Comparison of ENCODE assay signal across 16 cellular contexts in the genomic region with DNA sequence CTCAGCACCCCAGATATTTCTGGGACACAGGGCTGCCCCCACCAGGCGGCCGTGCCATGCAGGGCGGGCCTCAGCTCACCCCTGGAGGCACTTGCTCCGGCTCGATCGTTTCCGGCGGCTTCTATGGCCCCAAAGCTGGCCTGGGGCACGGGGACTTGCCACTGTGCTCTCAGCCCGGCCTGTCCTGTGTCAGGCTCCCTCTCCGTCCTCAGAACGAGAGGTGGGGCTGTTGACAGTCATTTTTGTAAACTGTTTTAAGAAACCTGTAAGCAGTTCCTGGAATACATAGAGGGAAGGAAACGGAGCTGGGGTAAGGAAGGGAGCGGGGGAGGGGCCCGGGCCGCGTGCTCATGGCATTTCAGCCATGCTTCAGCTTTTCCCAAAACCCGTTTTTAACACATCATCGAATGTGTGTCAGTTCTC. TPM values are rescaled to one million over a fixed set of nuclear protein-coding genes. Genes with fewer than 3 reads are reported as not detected.
DNase-seq lines count a peak whose midpoint lies in the region; TF ChIP-seq lines count a peak whose summit lies in the region.
"Had no signal": no experiment of that assay in that cellular context is flagged by ENCODE, and none has a peak within 500 bp of the region (broad histone marks: within the 10 kb centered on the region; RNA-seq: fewer than 3 reads in every experiment).

No MANE protein-coding gene starts in this region.

- intact Hi-C loops in ovary (cut with DNase I) (no loop called here), testis (cut with DNase I; ENCODE audit: low total_unique reads) (no loop called here), thyroid gland (cut with DNase I) (no loop called here)

- H3K27ac Mint-ChIP-seq in chondrocyte (ENCODE audit: unreplicated experiment) = no peak overlapping the region
- H3K27ac Mint-ChIP-seq: CD4-positive, CD25-positive, alpha-beta regulatory T cell had no signal

- H3K4me3 ChIP-seq in ovary = no peak overlapping the region
- no peak overlapping the region for H3K4me3 ChIP-seq in testis
- no peak overlapping the region for H3K4me3 ChIP-seq in thyroid gland (replicated peaks in 1 of 3)

- peaks cover 24% of the 10 kb centered on the region for H3K36me3 Mint-ChIP-seq in chondrocyte (ENCODE audit: low read depth)

- no peak overlapping the region for H3K4me3 Mint-ChIP-seq in chondrocyte (ENCODE audit: unreplicated experiment)
- H3K4me3 Mint-ChIP-seq: CD4-positive, CD25-positive, alpha-beta regulatory T cell had no signal

- H3K4me1 ChIP-seq in ovary (ENCODE audit: insufficient read depth) = peaks cover 2% of the 10 kb centered on the region
- H3K4me1 ChIP-seq in testis = no peaks in the 10 kb centered on the region
- H3K4me1 ChIP-seq in thyroid gland = no peaks in the 10 kb centered on the region
- H3K4me1 ChIP-seq: BE2C, Caco-2 had no signal

- TF ChIP-seq POLR2A in ovary (IDR thresholded peaks at IDR 0.05) (no peak), testis (IDR thresholded peaks at IDR 0.05) (no peak), thyroid gland (IDR thresholded peaks at IDR 0.05) (no peak)

- H3K27ac ChIP-seq in ovary (no peak overlapping the region), testis (no peak overlapping the region), thyroid gland (no peak overlapping the region)

- TF ChIP-seq CTCF in chondrocyte (IDR thresholded peaks at IDR 0.05) (no peak), ovary (IDR thresholded peaks at IDR 0.05) (no peak), testis (IDR thresholded peaks at IDR 0.05) (no peak), thyroid gland (IDR thresholded peaks at IDR 0.05) (no peak)

- WGBS in ovary, 3 donors = 89 to 91% (median 91%) methylated on average over 19 of the region's 19 CpGs
- 89 to 93% methylated on average over 14 to 18 of the region's 19 CpGs for WGBS in testis, 2 donors
- WGBS in thyroid gland, 2 donors = 90 to 91% methylated on average over 13 to 19 of the region's 19 CpGs

- no peak for TF ChIP-seq EP300 in ovary (IDR thresholded peaks at IDR 0.05)

- no peaks in the 10 kb centered on the region for H3K4me1 Mint-ChIP-seq in chondrocyte (ENCODE audit: low read depth)

- H3K27me3 ChIP-seq in ovary (no peaks in the 10 kb centered on the region), testis (no peaks in the 10 kb centered on the region), thyroid gland (no peaks in the 10 kb centered on the region)
- H3K27me3 ChIP-seq: BE2C had no signal

- no peaks in the 10 kb centered on the region for H3K27me3 Mint-ChIP-seq in chondrocyte (ENCODE audit: low read depth)
- H3K27me3 Mint-ChIP-seq: CD4-positive, CD25-positive, alpha-beta regulatory T cell had no signal

- no peaks in the 10 kb centered on the region for H3K9me3 Mint-ChIP-seq in chondrocyte (ENCODE audit: low read depth)
- H3K9me3 Mint-ChIP-seq: CD4-positive, CD25-positive, alpha-beta regulatory T cell had no signal

- DNase-seq in activated effector memory CD4-positive, alpha-beta T cell treated with anti-CD3 and anti-CD28 coated beads, Interleukin-2, amount 50 U/mL, for 16 hours = peak; percentile 36
- no peak for DNase-seq in activated effector memory CD4-positive, alpha-beta T cell treated with Interleukin-2 at 50 U/mL for 16 hours
- DNase-seq in chondrocyte (ENCODE audit: low spot score) (peak; percentile 61), ovary (peak in 3 of 5 donors; percentile 15 to 35 (median 20)), NCI-H2081 treated with DMSO at 0.1 percent for 48 hours (lab: John Stamatoyannopoulos, UW) (no peak), testis (no peak), thyroid gland (no peak)
- DNase-seq: BE2C; Caco-2; CD4-positive, CD25-positive, alpha-beta regulatory T cell; KG1; NCI-H1417; NCI-H187; NCI-H345; NCI-H524 treated with DMSO at 0.1 percent for 48 hours; RPMI8226 had no signal

- no peaks in the 10 kb centered on the region for H3K9me3 ChIP-seq in ovary
- H3K9me3 ChIP-seq in testis = no peaks in the 10 kb centered on the region
- no peaks in the 10 kb centered on the region for H3K9me3 ChIP-seq in thyroid gland
- H3K9me3 ChIP-seq: BE2C, Caco-2 had no signal

- H3K36me3 ChIP-seq in ovary = no peaks in the 10 kb centered on the region
- H3K36me3 ChIP-seq in testis (ENCODE audit: low read depth, missing control alignments) = no peaks in the 10 kb centered on the region
- H3K36me3 ChIP-seq in thyroid gland = peaks cover 44 to 46% of the 10 kb centered on the region in 2 donors

RNA-seq across cellular contexts. Expression of a gene that starts 30.7 kb away (rescaled TPM):
- total RNA-seq in chondrocyte (7.7 to 8.6 TPM (median 7.9 TPM) in 3 replicates), ovary (10 to 100 TPM; 14.3 to 49.0 (median 42.9) TPM), testis (10 to 100 TPM; 31.3 to 35.7 TPM), thyroid gland (10 to 100 TPM in 3 of 4 donors, 1 to 10 TPM in 1; 7.3 to 15.6 (median 12.3) TPM)
- polyA plus RNA-seq in ovary (10 to 100 TPM; 22.6 to 34.0 TPM), testis (ENCODE audit: insufficient read depth, low read depth, low replicate concordance) (27.8 TPM)

RNA-seq across cellular contexts. Expression of a gene that starts 31.3 kb away (rescaled TPM):
- 15.3 to 23.2 TPM (median 16.6 TPM) in 3 replicates for total RNA-seq in chondrocyte
- total RNA-seq in ovary = 10 to 100 TPM; 16.3 to 41.0 (median 26.0) TPM
- 10 to 100 TPM; 12.9 to 14.7 TPM for polyA plus RNA-seq in ovary
- 10 to 100 TPM; 52.6 to 67.0 TPM for total RNA-seq in testis
- 21.1 TPM for polyA plus RNA-seq in testis (ENCODE audit: insufficient read depth, low read depth, low replicate concordance)
- total RNA-seq in thyroid gland = 10 to 100 TPM; 20.2 to 40.7 (median 34.0) TPM

Comparison
In these comparisons a context has a peak if more than half of its experiments do, and no peak if none do; other contexts are left out.
1. DNase-seq: peak in activated effector memory CD4-positive, alpha-beta T cell treated with anti-CD3 and anti-CD28 coated beads, Interleukin-2, amount 50 U/mL, for 16 hours (single experiment), chondrocyte (single experiment) and ovary (3 of 5); none in activated effector memory CD4-positive, alpha-beta T cell treated with Interleukin-2 at 50 U/mL for 16 hours (single experiment), NCI-H2081 treated with DMSO at 0.1 percent for 48 hours (single experiment), testis (single experiment) and thyroid gland (0 of 2).